In genomic region chr3:57582470-57583168, GRCh38 we compare ENCODE assay signal across 8 cellular contexts. TPM values are rescaled to one million over a fixed set of nuclear protein-coding genes. Genes with fewer than 3 reads are reported as not detected.
DNase-seq lines count a peak whose midpoint lies in the region; ATAC-seq and TF ChIP-seq lines count a peak whose summit lies in the region.
"Had no signal": no experiment of that assay in that cellular context is flagged by ENCODE, and none has a peak within 500 bp of the region (broad histone marks: within the 10 kb centered on the region; RNA-seq: fewer than 3 reads in every experiment).

No MANE protein-coding gene starts in this region.

- H3K9ac ChIP-seq in DND-41 (ENCODE audit: low read depth, low read length) (no peak overlapping the region), mesendoderm (ENCODE audit: low read length) (no peak overlapping the region)

- H3K4me1 ChIP-seq in DND-41 (ENCODE audit: insufficient read depth, low read length) (no peaks in the 10 kb centered on the region), mesendoderm (ENCODE audit: control insufficient read depth, low read depth, low read length) (no peaks in the 10 kb centered on the region)
- H3K4me1 ChIP-seq: SJSA1 had no signal

- no peak overlapping the region for H3K4me3 Mint-ChIP-seq in activated CD8-positive, alpha-beta T cell treated with anti-CD3 and anti-CD28 coated beads, Interleukin-2, amount 10 ng/mL, durations not matched to agents 7 days and 5 days

- peaks cover 44% of the 10 kb centered on the region for H3K36me3 Mint-ChIP-seq in activated CD8-positive, alpha-beta T cell treated with anti-CD3 and anti-CD28 coated beads, Interleukin-2, amount 10 ng/mL, durations not matched to agents 7 days and 5 days (ENCODE audit: low read depth)

- peaks cover 3% of the 10 kb centered on the region for H3K79me1 ChIP-seq in mesendoderm (ENCODE audit: low read length)

- H3K56ac ChIP-seq in mesendoderm (ENCODE audit: low read length), result no peak overlapping the region

- H2AK5ac ChIP-seq in mesendoderm (ENCODE audit: low read length), result no peak overlapping the region

- H3K27ac ChIP-seq in DND-41 (ENCODE audit: low read length), result no peak overlapping the region
- no peak overlapping the region for H3K27ac ChIP-seq in mesendoderm (ENCODE audit: low read depth, low read length)
- H3K27ac ChIP-seq: SJSA1 had no signal

- H3K4me2 ChIP-seq in DND-41 (ENCODE audit: insufficient read depth, low read length) (no peak overlapping the region), mesendoderm (ENCODE audit: low read length) (no peak overlapping the region)

- H2BK15ac ChIP-seq in mesendoderm (replicated peaks; ENCODE audit: low read depth), result no peak overlapping the region

- no CpG with 5 or more reads among the region's 7 CpGs for WGBS in mesendoderm (ENCODE audit: extremely low coverage, insufficient coverage, low lambda C conversion rate)

- CTCF ChIA-PET in activated CD8-positive, alpha-beta T cell treated with anti-CD3 and anti-CD28 coated beads, Interleukin-2, amount 10 ng/mL, durations not matched to agents 7 days and 5 days (lab: Charles Lee), result interaction anchor here (0.9 kb wide), 2 partner anchors 10 to 97 kb away, joined by 3 to 4 read pairs; no protein-coding TSS in a partner anchor

- no peaks in the 10 kb centered on the region for H3K27me3 ChIP-seq in DND-41 (ENCODE audit: insufficient read depth, low read length, poor library complexity)
- no peaks in the 10 kb centered on the region for H3K27me3 ChIP-seq in mesendoderm (ENCODE audit: insufficient read depth, low read length, poor library complexity)
- H3K27me3 ChIP-seq: SJSA1 had no signal

- no peak overlapping the region for H4K5ac ChIP-seq in mesendoderm (ENCODE audit: low read length)

- peaks cover 4% of the 10 kb centered on the region for H3K4me1 Mint-ChIP-seq in activated CD8-positive, alpha-beta T cell treated with anti-CD3 and anti-CD28 coated beads, Interleukin-2, amount 10 ng/mL, durations not matched to agents 7 days and 5 days (ENCODE audit: low read depth)

- H2BK120ac ChIP-seq in mesendoderm (ENCODE audit: low read depth, low read length), result no peak overlapping the region

- H3K4ac ChIP-seq in mesendoderm (ENCODE audit: low read depth, low read length), result no peak overlapping the region

- H3K9me3 ChIP-seq in DND-41 (ENCODE audit: insufficient read depth, low read length, severe bottlenecking), result no peaks in the 10 kb centered on the region
- H3K9me3 ChIP-seq: SJSA1 had no signal

- H3K27ac Mint-ChIP-seq in activated CD8-positive, alpha-beta T cell treated with anti-CD3 and anti-CD28 coated beads, Interleukin-2, amount 10 ng/mL, durations not matched to agents 7 days and 5 days, result no peak overlapping the region

- TF ChIP-seq CTCF in DND-41 (IDR thresholded peaks at IDR 0.05; ENCODE audit: borderline replicate concordance, extremely low read depth, low read length, poor library complexity, severe bottlenecking), result peak; percentile 43

- H3K4me3 ChIP-seq in DND-41 (ENCODE audit: low read depth in 1 of 2, low read length in 2 of 2) (no peak overlapping the region), mesendoderm (ENCODE audit: low read length) (no peak overlapping the region)
- H3K4me3 ChIP-seq: SJSA1 had no signal

- ATAC-seq in DND-41 (ENCODE audit: insufficient read depth, low read depth) (peak; percentile 68), HG02973 (IDR thresholded peaks at IDR 0.05; ENCODE audit: unreplicated experiment) (no peak), HG02938 (IDR thresholded peaks at IDR 0.05; ENCODE audit: unreplicated experiment) (no peak)
- peak; percentile 54 for ATAC-seq in activated CD8-positive, alpha-beta T cell treated with anti-CD3 and anti-CD28 coated beads, Interleukin-2, amount 10 ng/mL, durations not matched to agents 7 days and 5 days

- H4K8ac ChIP-seq in mesendoderm (ENCODE audit: low read depth, low read length), result no peak overlapping the region

- H3K9me3 Mint-ChIP-seq in activated CD8-positive, alpha-beta T cell treated with anti-CD3 and anti-CD28 coated beads, Interleukin-2, amount 10 ng/mL, durations not matched to agents 7 days and 5 days (ENCODE audit: insufficient read depth), result no peaks in the 10 kb centered on the region

- POLR2A ChIA-PET in activated CD8-positive, alpha-beta T cell treated with anti-CD3 and anti-CD28 coated beads, Interleukin-2, amount 10 ng/mL, durations not matched to agents 7 days and 5 days (lab: Charles Lee), result no interaction called here

- no peak overlapping the region for H3K18ac ChIP-seq in mesendoderm (ENCODE audit: low read length)

- no peak overlapping the region for H3K23ac ChIP-seq in mesendoderm (ENCODE audit: low read length)

- H3K36me3 ChIP-seq in DND-41 (ENCODE audit: insufficient read depth, low read length), result peaks cover 66% of the 10 kb centered on the region
- no peaks in the 10 kb centered on the region for H3K36me3 ChIP-seq in mesendoderm (ENCODE audit: control insufficient read depth, insufficient read depth, low read length)

- H3K27me3 Mint-ChIP-seq in activated CD8-positive, alpha-beta T cell treated with anti-CD3 and anti-CD28 coated beads, Interleukin-2, amount 10 ng/mL, durations not matched to agents 7 days and 5 days (ENCODE audit: low read depth), result no peaks in the 10 kb centered on the region

- H4K20me1 ChIP-seq in DND-41 (ENCODE audit: insufficient read depth, low read length), result peaks cover 48% of the 10 kb centered on the region

- H2AFZ ChIP-seq in DND-41 (ENCODE audit: low read depth, low read length), result no peak overlapping the region

- no peak overlapping the region for H2BK5ac ChIP-seq in mesendoderm (ENCODE audit: low read length)

- peak; percentile 33 for DNase-seq in DND-41
- peak; percentile 9 for DNase-seq in HPDE6-E6E7 (ENCODE audit: extremely low spot score)
- peak; percentile 25 for DNase-seq in activated CD8-positive, alpha-beta T cell treated with anti-CD3 and anti-CD28 coated beads, Interleukin-2, amount 10 ng/mL, durations not matched to agents 7 days and 5 days
- DNase-seq in mesendoderm, result peak; percentile 81
- no peak for DNase-seq in activated naive CD4-positive, alpha-beta T cell (lab: John Stamatoyannopoulos, UW)

- peaks cover 99% of the 10 kb centered on the region for H3K79me2 ChIP-seq in DND-41 (ENCODE audit: insufficient read depth, low read length)
- peaks cover 33% of the 10 kb centered on the region for H3K79me2 ChIP-seq in mesendoderm (ENCODE audit: control insufficient read depth, insufficient read depth, low read length)

RNA-seq across cellular contexts. Expression of gene ARF4, which starts 14.5 kb away (rescaled TPM):
- total RNA-seq in activated CD8-positive, alpha-beta T cell treated with anti-CD3 and anti-CD28 coated beads, Interleukin-2, amount 10 ng/mL, durations not matched to agents 7 days and 5 days, result 10 to 100 TPM; 51.0 to 52.9 TPM
- 197 TPM for polyA plus RNA-seq in mesendoderm (2013, experiment 1 of 2)
- 213 TPM for polyA plus RNA-seq in mesendoderm (2013, experiment 2 of 2)

RNA-seq across cellular contexts. Expression of gene PDE12, which starts 26.5 kb away (rescaled TPM):
- total RNA-seq in activated CD8-positive, alpha-beta T cell treated with anti-CD3 and anti-CD28 coated beads, Interleukin-2, amount 10 ng/mL, durations not matched to agents 7 days and 5 days, result 10 to 100 TPM; 27.8 to 31.2 TPM
- 9.2 TPM for polyA plus RNA-seq in mesendoderm (2013, experiment 1 of 2)
- polyA plus RNA-seq in mesendoderm (2013, experiment 2 of 2), result 9.3 TPM

RNA-seq across cellular contexts. Expression of gene DNAH12, which starts 38.5 kb away (rescaled TPM):
- total RNA-seq in activated CD8-positive, alpha-beta T cell treated with anti-CD3 and anti-CD28 coated beads, Interleukin-2, amount 10 ng/mL, durations not matched to agents 7 days and 5 days, result under 1 TPM in 1 of 2 experiments, not detected in 1; 0.05 TPM
- polyA plus RNA-seq in mesendoderm (2013, experiment 1 of 2), result 0.27 TPM
- 0.18 TPM for polyA plus RNA-seq in mesendoderm (2013, experiment 2 of 2)
- total RNA-seq: SJSA1 had no signal

Comparison
In these comparisons a context has a peak if more than half of its experiments do, and no peak if none do; other contexts are left out.
1. ATAC-seq: peak in DND-41 (single experiment) and activated CD8-positive, alpha-beta T cell treated with anti-CD3 and anti-CD28 coated beads, Interleukin-2, amount 10 ng/mL, durations not matched to agents 7 days and 5 days (single experiment); none in HG02973 (single experiment) and HG02938 (single experiment).
2. DNase-seq: peak in DND-41 (single experiment), HPDE6-E6E7 (single experiment), activated CD8-positive, alpha-beta T cell treated with anti-CD3 and anti-CD28 coated beads, Interleukin-2, amount 10 ng/mL, durations not matched to agents 7 days and 5 days (single experiment) and mesendoderm (single experiment); none in activated naive CD4-positive, alpha-beta T cell (0 of 4).